In genomic region chr16:70741779-70742125, GRCh38 we compare ENCODE assay signal across 27 cellular contexts. TPM values are rescaled to one million over a fixed set of nuclear protein-coding genes. Genes with fewer than 3 reads are reported as not detected.
DNase-seq lines count a peak whose midpoint lies in the region; ATAC-seq, FAIRE-seq and TF ChIP-seq lines count a peak whose summit lies in the region.
"Had no signal": no experiment of that assay in that cellular context is flagged by ENCODE, and none has a peak within 500 bp of the region (broad histone marks: within the 10 kb centered on the region; RNA-seq: fewer than 3 reads in every experiment).

No MANE protein-coding gene starts in this region.

- H3K9me3 Mint-ChIP-seq in activated CD4-positive, alpha-beta T cell treated with anti-CD3 and anti-CD28 coated beads, Interleukin-2, amount 10 ng/mL, durations not matched to agents 24 days and 14 days: no peaks in the 10 kb centered on the region

- no peaks in the 10 kb centered on the region for H4K20me1 ChIP-seq in fibroblast of lung (ENCODE audit: control insufficient read depth, extremely low read depth, insufficient read depth, low read length)

- H3K9ac ChIP-seq in fibroblast of lung (ENCODE audit: insufficient read depth, low read length): peak overlapping the region; percentile 30

- intact Hi-C loops in activated CD4-positive, alpha-beta T cell treated with anti-CD3 and anti-CD28 coated beads, Interleukin-2, amount 10 ng/mL, durations not matched to agents 24 days and 14 days (cut with micrococcal nuclease): no loop called here

- FAIRE-seq in GM19239 (lab: Jason Lieb, UNC): no peak
- FAIRE-seq: GM12878, kidney had no signal

- H3K4me3 ChIP-seq in fibroblast of lung (replicated peaks in 1 of 4; ENCODE audit: control extremely low read depth in 1 of 4, insufficient read depth in 1 of 4, low read depth in 3 of 4, low read length in 4 of 4): no peak overlapping the region
- H3K4me3 ChIP-seq in skin epidermis: no peak overlapping the region
- H3K4me3 ChIP-seq: colonic mucosa, GM12878, thoracic aorta had no signal

- peak overlapping the region; percentile 60 for H3K27ac Mint-ChIP-seq in activated CD4-positive, alpha-beta T cell treated with anti-CD3 and anti-CD28 coated beads, Interleukin-2, amount 10 ng/mL, durations not matched to agents 24 days and 14 days
- H3K27ac Mint-ChIP-seq: activated CD8-positive, alpha-beta memory T cell treated with anti-CD3 and anti-CD28 coated beads, Interleukin-2, amount 10 ng/mL, durations not matched to agents 7 days and 5 days had no signal

- peaks cover 49% of the 10 kb centered on the region for H3K4me1 ChIP-seq in fibroblast of lung (ENCODE audit: control insufficient read depth, extremely low read depth, insufficient read depth, low read length)

- no peaks in the 10 kb centered on the region for H3K27me3 ChIP-seq in fibroblast of lung (ENCODE audit: control insufficient read depth, insufficient read depth, low read length)
- H3K27me3 ChIP-seq: colonic mucosa had no signal

- H3K79me2 ChIP-seq in fibroblast of lung (ENCODE audit: control insufficient read depth, insufficient read depth, low read length): no peaks in the 10 kb centered on the region

- peaks cover 25% of the 10 kb centered on the region for H3K36me3 Mint-ChIP-seq in activated CD4-positive, alpha-beta T cell treated with anti-CD3 and anti-CD28 coated beads, Interleukin-2, amount 10 ng/mL, durations not matched to agents 24 days and 14 days (ENCODE audit: low read depth)

- no peak overlapping the region for H3K4me3 Mint-ChIP-seq in activated CD4-positive, alpha-beta T cell treated with anti-CD3 and anti-CD28 coated beads, Interleukin-2, amount 10 ng/mL, durations not matched to agents 24 days and 14 days
- H3K4me3 Mint-ChIP-seq: activated CD8-positive, alpha-beta memory T cell treated with anti-CD3 and anti-CD28 coated beads, Interleukin-2, amount 10 ng/mL, durations not matched to agents 7 days and 5 days; mesothelial cell of epicardium had no signal

- ATAC-seq in GM21526 (IDR thresholded peaks at IDR 0.05; ENCODE audit: low FRiP score, unreplicated experiment): no peak
- ATAC-seq: activated CD8-positive, alpha-beta memory T cell treated with anti-CD3 and anti-CD28 coated beads, Interleukin-2, amount 10 ng/mL, durations not matched to agents 7 days and 5 days; GM12878; sciatic nerve had no signal

- H3K9me3 ChIP-seq in KOPT-K1 (ENCODE audit: insufficient read depth, low read length, poor library complexity, severe bottlenecking) (peaks cover 12% of the 10 kb centered on the region), fibroblast of lung (ENCODE audit: control insufficient read depth, insufficient read depth, low read depth, low read length) (no peaks in the 10 kb centered on the region)
- H3K9me3 ChIP-seq: colonic mucosa, thoracic aorta had no signal

- H3K4me1 Mint-ChIP-seq in activated CD4-positive, alpha-beta T cell treated with anti-CD3 and anti-CD28 coated beads, Interleukin-2, amount 10 ng/mL, durations not matched to agents 24 days and 14 days: peaks cover 56% of the 10 kb centered on the region

- no peak for DNase-seq in activated CD4-positive, alpha-beta T cell treated with anti-CD3 and anti-CD28 coated beads, Interleukin-2, amount 10 ng/mL, durations not matched to agents 24 days and 14 days
- DNase-seq in activated CD4-positive, alpha-beta T cell treated with anti-CD3 and anti-CD28 coated beads, Interleukin-2, amount 50 U/mL, for 48 hours: no peak
- DNase-seq in fibroblast of lung (ENCODE audit: low read depth in 2 of 2): no peak
- no peak for DNase-seq in AG08396 (ENCODE audit: low spot score)
- no peak for DNase-seq in GM19239 (ENCODE audit: insufficient read length, low spot score)
- DNase-seq: 8988T; activated CD8-positive, alpha-beta memory T cell treated with anti-CD3 and anti-CD28 coated beads, Interleukin-2, amount 10 ng/mL, durations not matched to agents 7 days and 5 days; activated gamma-delta T cell; C1 segment of cervical spinal cord; colonic mucosa; DMS 273 treated with DMSO at 0.1 percent for 48 hours; GF-D8; KBM-7; kidney; NCI-H2081; NCI-H510A; SIG-M5; stimulated activated CD4-positive, alpha-beta T cell treated with anti-CD3 and anti-CD28 coated beads, Interleukin-4, amount 100 ng/mL, for 1 hour; T-helper 1 cell; WERI-Rb-1 had no signal

- H3K27ac ChIP-seq in KOPT-K1 (ENCODE audit: low read depth, low read length, poor library complexity, severe bottlenecking) (peak overlapping the region; percentile 70), fibroblast of lung (ENCODE audit: insufficient read depth, low read length) (peak overlapping the region; percentile 79), skin epidermis (peak overlapping the region in 14 of 21 experiments; percentile 31 to 89 (median 66))
- H3K27ac ChIP-seq: colonic mucosa, WERI-Rb-1 had no signal

- H3K36me3 ChIP-seq in KOPT-K1 (ENCODE audit: insufficient read depth, low read length): peaks cover 31% of the 10 kb centered on the region
- no peaks in the 10 kb centered on the region for H3K36me3 ChIP-seq in fibroblast of lung (ENCODE audit: control insufficient read depth, insufficient read depth, low read length)
- H3K36me3 ChIP-seq: colonic mucosa, thoracic aorta had no signal

- TF ChIP-seq CTCF in fibroblast of lung (conservative IDR thresholded peaks at IDR 0.05 in 1 of 2, IDR thresholded peaks at IDR 0.05 in 1 of 2; ENCODE audit: low read depth in 1 of 2, low read length in 2 of 2): no peak

- H2AFZ ChIP-seq in fibroblast of lung (ENCODE audit: low read length): no peak overlapping the region

- H3K4me2 ChIP-seq in fibroblast of lung (ENCODE audit: extremely low read depth, insufficient read depth, low read length): no peak overlapping the region

- H3K27me3 Mint-ChIP-seq in activated CD4-positive, alpha-beta T cell treated with anti-CD3 and anti-CD28 coated beads, Interleukin-2, amount 10 ng/mL, durations not matched to agents 24 days and 14 days: no peaks in the 10 kb centered on the region
- H3K27me3 Mint-ChIP-seq: activated CD8-positive, alpha-beta memory T cell treated with anti-CD3 and anti-CD28 coated beads, Interleukin-2, amount 10 ng/mL, durations not matched to agents 7 days and 5 days had no signal

RNA-seq across cellular contexts. Expression of gene MTSS2, which starts 55.9 kb away (rescaled TPM):
- total RNA-seq in activated CD4-positive, alpha-beta T cell treated with anti-CD3 and anti-CD28 coated beads, Interleukin-2, amount 10 ng/mL, durations not matched to agents 24 days and 14 days: 2.6 and 3.7 TPM in 2 replicates
- 81.7 and 126 TPM in 2 replicates for total RNA-seq in fibroblast of lung
- polyA plus RNA-seq in fibroblast of lung: 90.4 and 131 TPM in 2 replicates
- 128 and 258 TPM in 2 replicates for polyA plus RNA-seq in fibroblast of lung (2012)
- 86.5 and 259 TPM in 2 replicates for polyA minus RNA-seq in fibroblast of lung (ENCODE audit: low replicate concordance)

RNA-seq across cellular contexts. Expression of gene VAC14, which starts 59.2 kb away (rescaled TPM):
- total RNA-seq in activated CD4-positive, alpha-beta T cell treated with anti-CD3 and anti-CD28 coated beads, Interleukin-2, amount 10 ng/mL, durations not matched to agents 24 days and 14 days: 36.3 and 38.6 TPM in 2 replicates
- 18.5 and 29.2 TPM in 2 replicates for total RNA-seq in fibroblast of lung
- polyA plus RNA-seq in fibroblast of lung: 25.0 and 35.3 TPM in 2 replicates
- 29.7 and 42.1 TPM in 2 replicates for polyA plus RNA-seq in fibroblast of lung (2012)
- polyA minus RNA-seq in fibroblast of lung (ENCODE audit: low replicate concordance): 104 and 105 TPM in 2 replicates

Comparison
In these comparisons a context has a peak if more than half of its experiments do, and no peak if none do; other contexts are left out.
1. RNA of gene MTSS2, which starts 55.9 kb away (total RNA-seq): 81.7 to 126 TPM in fibroblast of lung; 2.6 to 3.7 TPM in activated CD4-positive, alpha-beta T cell treated with anti-CD3 and anti-CD28 coated beads, Interleukin-2, amount 10 ng/mL, durations not matched to agents 24 days and 14 days; every median in the first group is over 10 times any median in the second.
2. Peak in every context shown above with its lines, with median percentiles within 50 percentile points of each other: H3K27ac ChIP-seq.